Comparison of ENCODE assay signal across 8 cellular contexts in genomic region chr1:21262282-21263051, GRCh38. TPM values are rescaled to one million over a fixed set of nuclear protein-coding genes. Genes with fewer than 3 reads are reported as not detected.
DNase-seq lines count a peak whose midpoint lies in the region; ATAC-seq and TF ChIP-seq lines count a peak whose summit lies in the region.

No MANE protein-coding gene starts in this region.

- no peaks in the 10 kb centered on the region for H3K27me3 Mint-ChIP-seq in stimulated activated memory B cell treated with anti-CD40 and anti-IgM and Interleukin-4, amounts not matched to agents 10 μg/mL and 1 μg/mL and 100 μg/mL, for 72 hours

- peaks cover 73% of the 10 kb centered on the region for H3K36me3 Mint-ChIP-seq in stimulated activated memory B cell treated with anti-CD40 and anti-IgM and Interleukin-4, amounts not matched to agents 10 μg/mL and 1 μg/mL and 100 μg/mL, for 72 hours

- peak; percentile 94 for DNase-seq in AG10803 (ENCODE audit: low read depth)
- DNase-seq in LHCN-M2 (ENCODE audit: low read depth), result peak; percentile 57
- peak; percentile 87 for DNase-seq in brain pericyte (ENCODE audit: low read depth, low spot score)
- DNase-seq in kidney tubule cell (ENCODE audit: low spot score), result peak; percentile 82
- DNase-seq in SKM-1 treated with dmso at 0.1 percent for 144 hours (lab: John Stamatoyannopoulos, UW; ENCODE audit: unreplicated experiment), result no peak
- no peak for DNase-seq in activated T-cell treated with anti-CD3 and anti-CD28 coated beads, Interleukin-2, amount 50 U/mL, for 48 hours
- no peak for DNase-seq in NCI-H146 treated with DMSO at 0.1 percent for 48 hours (lab: John Stamatoyannopoulos, UW; ENCODE audit: unreplicated experiment)

- peak overlapping the region; percentile 37 for H3K4me3 ChIP-seq in AG10803 (ENCODE audit: low read length)

- no peak for ATAC-seq in stimulated activated memory B cell treated with anti-CD40 and anti-IgM and Interleukin-4, amounts not matched to agents 10 μg/mL and 1 μg/mL and 100 μg/mL, for 72 hours

- peaks cover 23% of the 10 kb centered on the region for H3K4me1 Mint-ChIP-seq in stimulated activated memory B cell treated with anti-CD40 and anti-IgM and Interleukin-4, amounts not matched to agents 10 μg/mL and 1 μg/mL and 100 μg/mL, for 72 hours

- peak overlapping the region; percentile 67 for H3K27ac Mint-ChIP-seq in stimulated activated memory B cell treated with anti-CD40 and anti-IgM and Interleukin-4, amounts not matched to agents 10 μg/mL and 1 μg/mL and 100 μg/mL, for 72 hours

- H3K9me3 Mint-ChIP-seq in stimulated activated memory B cell treated with anti-CD40 and anti-IgM and Interleukin-4, amounts not matched to agents 10 μg/mL and 1 μg/mL and 100 μg/mL, for 72 hours, result no peaks in the 10 kb centered on the region

- no peak for TF ChIP-seq CTCF in AG10803 (conservative IDR thresholded peaks at IDR 0.05; ENCODE audit: low read length)

- H3K4me3 Mint-ChIP-seq in stimulated activated memory B cell treated with anti-CD40 and anti-IgM and Interleukin-4, amounts not matched to agents 10 μg/mL and 1 μg/mL and 100 μg/mL, for 72 hours, result no peak overlapping the region

RNA-seq across cellular contexts. Expression of gene ECE1, which starts 27.8 kb away (rescaled TPM):
- total RNA-seq in LHCN-M2 (2014; rRNA removed), result 50.5 and 61.5 TPM in 2 replicates
- 54.0 TPM for polyA plus RNA-seq in LHCN-M2 (2012)

Comparison
In these comparisons a context has a peak if more than half of its experiments do, and no peak if none do; other contexts are left out.
1. DNase-seq: peak in AG10803 (single experiment), LHCN-M2 (single experiment), brain pericyte (single experiment) and kidney tubule cell (single experiment); none in SKM-1 treated with dmso at 0.1 percent for 144 hours (single experiment), activated T-cell treated with anti-CD3 and anti-CD28 coated beads, Interleukin-2, amount 50 U/mL, for 48 hours (0 of 2) and NCI-H146 treated with DMSO at 0.1 percent for 48 hours (single experiment).